In the genomic region with DNA sequence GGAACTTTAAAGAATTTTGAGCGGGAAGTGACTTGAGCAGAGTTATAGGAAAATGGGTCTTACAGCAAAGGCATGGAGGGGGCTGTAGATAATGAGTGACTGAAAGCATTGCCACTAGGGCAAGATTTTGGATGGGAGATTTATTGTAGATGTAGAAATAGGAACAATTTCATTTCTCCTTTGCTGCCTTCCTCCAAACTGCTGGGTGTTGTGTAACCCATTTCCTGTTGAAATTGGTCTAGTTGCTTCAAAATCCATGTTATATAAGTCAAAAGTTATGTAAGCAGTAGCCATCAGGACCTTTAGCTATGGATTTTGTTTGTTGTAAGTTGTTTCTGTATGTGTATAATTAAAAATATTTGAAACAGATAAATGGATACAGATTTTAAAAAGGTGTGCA, we compare ENCODE assay signal across 12 cellular contexts. TPM values are rescaled to one million over a fixed set of nuclear protein-coding genes. Genes with fewer than 3 reads are reported as not detected.
DNase-seq lines count a peak whose midpoint lies in the region; ATAC-seq and TF ChIP-seq lines count a peak whose summit lies in the region.
"Had no signal": no experiment of that assay in that cellular context is flagged by ENCODE, and none has a peak within 500 bp of the region (broad histone marks: within the 10 kb centered on the region; RNA-seq: fewer than 3 reads in every experiment).

No MANE protein-coding gene starts in this region.

- H3K27me3 ChIP-seq in heart right ventricle: no peaks in the 10 kb centered on the region
- H3K27me3 ChIP-seq in right cardiac atrium (ENCODE audit: control insufficient read depth, insufficient read depth): no peaks in the 10 kb centered on the region
- no peaks in the 10 kb centered on the region for H3K27me3 ChIP-seq in sigmoid colon

- no peaks in the 10 kb centered on the region for H3K27me3 Mint-ChIP-seq in T-helper 17 cell

- no peaks in the 10 kb centered on the region for H3K9me3 ChIP-seq in heart right ventricle
- no peaks in the 10 kb centered on the region for H3K9me3 ChIP-seq in T-helper 17 cell (ENCODE audit: control insufficient read depth, low read length, poor library complexity, severe bottlenecking)
- H3K9me3 ChIP-seq in right cardiac atrium (ENCODE audit: control insufficient read depth, low read length): no peaks in the 10 kb centered on the region
- H3K9me3 ChIP-seq in sigmoid colon: no peaks in the 10 kb centered on the region

- H3K4me1 ChIP-seq in heart right ventricle (peaks cover 2 to 90% (median 63%) of the 10 kb centered on the region in 9 donors), right cardiac atrium (ENCODE audit: control insufficient read depth, insufficient read depth, low read length) (peaks cover 8% of the 10 kb centered on the region), sigmoid colon (peaks cover 0 to 51% (median 27%) of the 10 kb centered on the region in 4 donors)

- peaks cover 66% of the 10 kb centered on the region for H3K4me1 Mint-ChIP-seq in T-helper 17 cell

- TF ChIP-seq CTCF in heart right ventricle (IDR thresholded peaks at IDR 0.05) (no peak), sigmoid colon (IDR thresholded peaks at IDR 0.05) (no peak)

- H3K27ac ChIP-seq in heart right ventricle: peak overlapping the region in 6 of 10 donors; percentile 15 to 54 (median 36)
- H3K27ac ChIP-seq in right cardiac atrium (ENCODE audit: low read length): no peak overlapping the region
- no peak overlapping the region for H3K27ac ChIP-seq in sigmoid colon
- H3K27ac ChIP-seq: epithelial cell of prostate had no signal

- peak overlapping the region; percentile 93 for H3K27ac Mint-ChIP-seq in T-helper 17 cell

- intact Hi-C loops in heart right ventricle (cut with DNase I): no loop called here
- intact Hi-C loops in Right ventricle myocardium superior (cut with DNase I): no loop called here
- intact Hi-C loops in right cardiac atrium (cut with DNase I): no loop called here
- intact Hi-C loops in sigmoid colon (cut with DNase I): no loop called here

- H3K4me3 ChIP-seq in heart right ventricle (no peak overlapping the region), right cardiac atrium (ENCODE audit: low read length) (no peak overlapping the region), sigmoid colon (no peak overlapping the region)

- no peak for TF ChIP-seq EP300 in sigmoid colon (IDR thresholded peaks at IDR 0.05)

- H3K36me3 Mint-ChIP-seq in T-helper 17 cell (ENCODE audit: low read depth): peaks cover 9% of the 10 kb centered on the region

- peak overlapping the region; percentile 82 for H3K4me3 Mint-ChIP-seq in T-helper 17 cell

- ATAC-seq in heart right ventricle (peak in 5 of 8 donors; percentile 37 to 73 (median 56)), Right ventricle myocardium superior (ENCODE audit: poor library complexity) (no peak), T-helper 17 cell (no peak), right cardiac atrium (peak; percentile 23 to 47), GM18502 (IDR thresholded peaks at IDR 0.05; ENCODE audit: poor library complexity, unreplicated experiment) (no peak)

- DNase-seq in heart right ventricle (no peak), Right ventricle myocardium superior (no peak), T-helper 17 cell (no peak), right cardiac atrium (no peak), sigmoid colon (no peak), HuH-7 (ENCODE audit: low spot score) (no peak), occipital lobe (lab: John Stamatoyannopoulos, UW) (no peak)
- DNase-seq: activated naive CD4-positive, alpha-beta T cell treated with Interleukin-2 at 50 U/mL for 16 hours; kidney; NCI-H82 had no signal

- H3K36me3 ChIP-seq in heart right ventricle (peaks cover 0 to 50% (median 2%) of the 10 kb centered on the region in 9 donors), sigmoid colon (peaks cover 0 to 3% (median 2%) of the 10 kb centered on the region in 4 donors)

- TF ChIP-seq POLR2A in sigmoid colon (IDR thresholded peaks at IDR 0.05): no peak

- WGBS in heart right ventricle, 2 donors: 65 to 69% methylated on average over 1 of the region's 1 CpG
- WGBS in right cardiac atrium: 53% methylated on average over 1 of the region's 1 CpG
- 76 to 93% methylated on average over 1 of the region's 1 CpG for WGBS in sigmoid colon, 2 donors

RNA-seq across cellular contexts. Expression of a gene that starts 11.1 kb away (rescaled TPM):
- 100 to 1,000 TPM in 8 of 10 donors, 10 to 100 TPM in 2; 89.1 to 130 (median 116) TPM for total RNA-seq in heart right ventricle
- 10 to 100 TPM; 37.9 to 96.7 TPM for polyA plus RNA-seq in heart right ventricle
- 96.3 TPM for total RNA-seq in Right ventricle myocardium superior
- total RNA-seq in T-helper 17 cell: 100 to 1,000 TPM; 171 to 176 TPM
- total RNA-seq in right cardiac atrium: 100 to 1,000 TPM in 3 of 4 donors, 10 to 100 TPM in 1; 87.8 to 121 (median 111) TPM
- polyA plus RNA-seq in right cardiac atrium: 53.4 TPM
- 100 to 1,000 TPM in 1 of 4 donors, 10 to 100 TPM in 3; 80.3 to 110 (median 89.8) TPM for total RNA-seq in sigmoid colon
- 100 to 1,000 TPM; 155 to 214 (median 180) TPM for polyA plus RNA-seq in sigmoid colon
- total RNA-seq in occipital lobe: 121 TPM

RNA-seq across cellular contexts. Expression of a gene that starts 13.3 kb away (rescaled TPM):
- total RNA-seq in heart right ventricle: 1 to 10 TPM in 9 of 10 donors, under 1 TPM in 1; 0.89 to 3.4 (median 1.8) TPM
- 10 to 100 TPM in 1 of 2 donors, 1 to 10 TPM in 1; 2.6 to 14.3 TPM for polyA plus RNA-seq in heart right ventricle
- total RNA-seq in Right ventricle myocardium superior: 2.7 TPM
- 10 to 100 TPM; 37.5 to 60.3 TPM for total RNA-seq in T-helper 17 cell
- total RNA-seq in right cardiac atrium: 1 to 10 TPM; 3.6 to 5.3 (median 4.1) TPM
- polyA plus RNA-seq in right cardiac atrium: 3.3 TPM
- total RNA-seq in sigmoid colon: 10 to 100 TPM in 1 of 4 donors, 1 to 10 TPM in 3; 1.1 to 18.3 (median 6.4) TPM
- 10 to 100 TPM in 1 of 3 donors, 1 to 10 TPM in 2; 1.8 to 22.9 (median 4.4) TPM for polyA plus RNA-seq in sigmoid colon
- 4.4 TPM for total RNA-seq in occipital lobe

Comparison
In these comparisons a context has a peak if more than half of its experiments do, and no peak if none do; other contexts are left out.
1. ATAC-seq: peak in heart right ventricle (5 of 8) and right cardiac atrium (2 of 2); none in Right ventricle myocardium superior (single experiment), T-helper 17 cell (single experiment) and GM18502 (single experiment).
2. H3K27ac ChIP-seq: peak in heart right ventricle (6 of 10); none in right cardiac atrium (single experiment) and sigmoid colon (0 of 4).